In the genomic region with DNA sequence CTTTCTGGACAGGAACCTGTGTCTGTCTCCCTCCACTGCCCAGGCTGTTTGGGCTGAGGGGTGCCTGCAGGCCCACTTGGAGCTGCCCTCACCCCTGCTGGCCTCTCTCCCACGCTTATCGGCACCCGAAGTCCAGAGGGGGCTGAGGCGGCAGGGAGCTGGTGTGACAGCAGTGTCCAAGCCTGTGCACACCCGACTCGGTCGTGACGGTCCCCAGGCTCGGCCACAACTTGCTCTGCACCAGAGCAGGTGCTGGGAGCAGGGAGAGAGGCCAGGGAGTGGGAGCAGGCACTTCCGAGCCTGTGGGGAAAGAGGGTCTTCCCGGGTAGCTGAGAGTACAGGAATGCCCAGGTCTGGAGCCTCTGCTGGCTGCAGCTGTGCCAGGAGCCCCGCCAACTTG, we compare ENCODE assay signal across 28 cellular contexts.
"Had no signal": no experiment of that assay in that cellular context is flagged by ENCODE, and none has a peak within 500 bp of the region (broad histone marks: within the 10 kb centered on the region; RNA-seq: fewer than 3 reads in every experiment).

No MANE protein-coding gene starts in this region.

- H3K27me3 ChIP-seq: stomach, suprapubic skin, testis, thyroid gland, tibial artery, tibial nerve, transverse colon, upper lobe of left lung, upper lobe of right lung, uterus, vagina had no signal

- H3K4me1 ChIP-seq: suprapubic skin, testis, thyroid gland, transverse colon, upper lobe of right lung, uterus, vagina had no signal

- DNase-seq: stimulated activated CD4-positive, alpha-beta T cell treated with anti-CD3 and anti-CD28 coated beads, Interleukin-2, amount 100 ng/mL, for 48 hours; stimulated activated CD4-positive, alpha-beta T cell treated with anti-CD3 and anti-CD28 coated beads, Interleukin-4, amount 100 ng/mL, for 1 hour; stimulated activated CD4-positive, alpha-beta T cell treated with anti-CD3 and anti-CD28 coated beads, Interleukin-4, amount 100 ng/mL, for 24 hours; stimulated activated CD4-positive, alpha-beta T cell treated with anti-CD3 and anti-CD28 coated beads, Interleukin-4, amount 100 ng/mL, for 4 hours; stimulated activated CD8-positive, alpha-beta memory T cell treated with anti-CD3 and anti-CD28 coated beads, Interleukin-4, amount 100 ng/mL, for 48 hours; stimulated activated naive B cell treated with anti-CD40 and anti-IgM and Interleukin-4, amounts not matched to agents 10 μg/mL and 1 μg/mL and 100 μg/mL, for 72 hours; stimulated activated naive CD4-positive, alpha-beta T cell; stimulated activated naive CD4-positive, alpha-beta T cell treated with Interleukin-2 at 50 U/mL for 16 hours; stimulated activated naive CD8-positive, alpha-beta T cell treated with anti-CD3 and anti-CD28 coated beads, Interleukin-15, amount 100 ng/mL, for 72 hours; stimulated activated naive CD8-positive, alpha-beta T cell treated with anti-CD3 and anti-CD28 coated beads, Interleukin-15, Interleukin-2, amounts not matched to agents 100 U/mL and 50 U/mL, for 24 hours; stomach; testis; thyroid gland; tibial artery; transverse colon; trophoblast cell; upper lobe of right lung; uterus had no signal

- H3K9me3 ChIP-seq: stomach, suprapubic skin, testis, thoracic aorta, thyroid gland, tibial artery, tibial nerve, transverse colon, upper lobe of left lung, upper lobe of right lung, uterus, vagina had no signal

- ATAC-seq: stimulated activated effector memory CD8-positive, alpha-beta T cell treated with anti-CD3 and anti-CD28 coated beads, Interleukin-12 subunit alpha, Interleukin-12 subunit beta, amount 100 ng/mL, for 72 hours; stimulated activated memory B cell treated with anti-CD40 and anti-IgM and Interleukin-4, amounts not matched to agents 10 μg/mL and 1 μg/mL and 100 μg/mL, for 72 hours; stimulated activated naive B cell treated with anti-CD40 and anti-IgM and Interleukin-4, amounts not matched to agents 10 μg/mL and 1 μg/mL and 100 μg/mL, for 72 hours; stimulated activated naive CD8-positive, alpha-beta T cell treated with anti-CD3 and anti-CD28 coated beads, Interleukin-15, amount 100 ng/mL, for 72 hours; stimulated activated naive CD8-positive, alpha-beta T cell treated with anti-CD3 and anti-CD28 coated beads, Interleukin-15, Interleukin-2, amounts not matched to agents 100 U/mL and 50 U/mL, for 24 hours; upper lobe of right lung had no signal

- FAIRE-seq: urothelium cell line had no signal

- H3K9me3 Mint-ChIP-seq: stimulated activated effector memory CD8-positive, alpha-beta T cell treated with anti-CD3 and anti-CD28 coated beads, Interleukin-12 subunit alpha, Interleukin-12 subunit beta, amount 100 ng/mL, for 72 hours; stimulated activated memory B cell treated with anti-CD40 and anti-IgM and Interleukin-4, amounts not matched to agents 10 μg/mL and 1 μg/mL and 100 μg/mL, for 72 hours; stimulated activated naive B cell treated with anti-CD40 and anti-IgM and Interleukin-4, amounts not matched to agents 10 μg/mL and 1 μg/mL and 100 μg/mL, for 72 hours; stimulated activated naive CD8-positive, alpha-beta T cell treated with anti-CD3 and anti-CD28 coated beads, Interleukin-15, amount 100 ng/mL, for 72 hours; stimulated activated naive CD8-positive, alpha-beta T cell treated with anti-CD3 and anti-CD28 coated beads, Interleukin-15, Interleukin-2, amounts not matched to agents 100 ng/mL and 50 ng/mL, for 24 hours; type B pancreatic cell had no signal

- H3K36me3 Mint-ChIP-seq: stimulated activated effector memory CD8-positive, alpha-beta T cell treated with anti-CD3 and anti-CD28 coated beads, Interleukin-12 subunit alpha, Interleukin-12 subunit beta, amount 100 ng/mL, for 72 hours had no signal

- H3K27ac Mint-ChIP-seq: stimulated activated effector memory CD8-positive, alpha-beta T cell treated with anti-CD3 and anti-CD28 coated beads, Interleukin-12 subunit alpha, Interleukin-12 subunit beta, amount 100 ng/mL, for 72 hours; stimulated activated memory B cell treated with anti-CD40 and anti-IgM and Interleukin-4, amounts not matched to agents 10 μg/mL and 1 μg/mL and 100 μg/mL, for 72 hours; stimulated activated naive B cell treated with anti-CD40 and anti-IgM and Interleukin-4, amounts not matched to agents 10 μg/mL and 1 μg/mL and 100 μg/mL, for 72 hours; stimulated activated naive CD8-positive, alpha-beta T cell treated with anti-CD3 and anti-CD28 coated beads, Interleukin-15, Interleukin-2, amounts not matched to agents 100 ng/mL and 50 ng/mL, for 24 hours; type B pancreatic cell had no signal

- H3K4me3 ChIP-seq: stomach, suprapubic skin, testis, thoracic aorta, thyroid gland, tibial artery, tibial nerve, transverse colon, upper lobe of left lung, upper lobe of right lung, uterus, vagina had no signal

- H3K4me3 Mint-ChIP-seq: stimulated activated effector memory CD8-positive, alpha-beta T cell treated with anti-CD3 and anti-CD28 coated beads, Interleukin-12 subunit alpha, Interleukin-12 subunit beta, amount 100 ng/mL, for 72 hours; stimulated activated memory B cell treated with anti-CD40 and anti-IgM and Interleukin-4, amounts not matched to agents 10 μg/mL and 1 μg/mL and 100 μg/mL, for 72 hours; stimulated activated naive B cell treated with anti-CD40 and anti-IgM and Interleukin-4, amounts not matched to agents 10 μg/mL and 1 μg/mL and 100 μg/mL, for 72 hours; stimulated activated naive CD8-positive, alpha-beta T cell treated with anti-CD3 and anti-CD28 coated beads, Interleukin-15, amount 100 ng/mL, for 72 hours; stimulated activated naive CD8-positive, alpha-beta T cell treated with anti-CD3 and anti-CD28 coated beads, Interleukin-15, Interleukin-2, amounts not matched to agents 100 ng/mL and 50 ng/mL, for 24 hours; type B pancreatic cell had no signal

- H3K36me3 ChIP-seq: stomach, suprapubic skin, thoracic aorta, thyroid gland, tibial artery, transverse colon, upper lobe of left lung, upper lobe of right lung, uterus, vagina had no signal

- H3K27me3 Mint-ChIP-seq: stimulated activated memory B cell treated with anti-CD40 and anti-IgM and Interleukin-4, amounts not matched to agents 10 μg/mL and 1 μg/mL and 100 μg/mL, for 72 hours; stimulated activated naive B cell treated with anti-CD40 and anti-IgM and Interleukin-4, amounts not matched to agents 10 μg/mL and 1 μg/mL and 100 μg/mL, for 72 hours; stimulated activated naive CD8-positive, alpha-beta T cell treated with anti-CD3 and anti-CD28 coated beads, Interleukin-15, amount 100 ng/mL, for 72 hours; stimulated activated naive CD8-positive, alpha-beta T cell treated with anti-CD3 and anti-CD28 coated beads, Interleukin-15, Interleukin-2, amounts not matched to agents 100 ng/mL and 50 ng/mL, for 24 hours; type B pancreatic cell had no signal

- H3K27ac ChIP-seq: stomach, suprapubic skin, testis, thoracic aorta, thyroid gland, tibial artery, transverse colon, upper lobe of left lung, upper lobe of right lung, uterus, vagina had no signal
